9 cellular contexts compared by ENCODE assay signal in the genomic region with DNA sequence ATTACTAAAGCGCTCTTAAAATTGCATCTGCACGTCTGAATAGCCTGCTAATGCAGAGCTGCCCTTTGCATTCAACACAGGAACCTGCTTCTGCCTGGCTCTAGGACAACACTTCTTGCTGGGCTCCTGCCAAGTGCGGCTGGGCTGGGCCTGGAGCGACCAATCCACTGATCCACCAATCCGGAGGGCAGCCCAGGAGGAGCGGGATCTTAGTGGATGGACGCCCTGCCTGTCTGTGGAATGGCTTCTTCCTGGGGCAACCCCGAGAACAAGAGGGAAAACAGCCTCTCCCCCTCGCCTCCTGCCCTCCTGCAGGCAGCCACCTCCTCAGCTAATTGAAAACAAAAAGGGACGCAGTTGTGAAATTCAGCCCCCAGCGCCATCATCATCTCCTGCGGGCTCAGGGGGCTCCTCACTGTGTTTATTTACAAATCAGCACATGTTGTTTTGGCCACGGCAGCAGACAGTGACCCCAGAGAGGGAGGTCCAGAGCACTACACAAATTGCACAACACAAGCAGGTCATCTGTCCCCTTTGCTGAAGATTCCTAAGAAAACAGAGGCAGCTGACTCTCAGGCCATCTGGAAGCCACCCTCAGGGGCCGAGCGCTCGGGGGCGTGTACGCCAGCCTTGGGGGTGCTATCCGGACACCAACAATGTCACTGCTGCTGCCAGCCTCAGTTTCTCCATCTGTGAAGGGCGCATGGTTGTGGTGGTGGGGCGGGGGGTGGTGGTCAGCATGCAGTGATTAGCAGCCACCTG. TPM values are rescaled to one million over a fixed set of nuclear protein-coding genes. Genes with fewer than 3 reads are reported as not detected.
DNase-seq lines count a peak whose midpoint lies in the region; ATAC-seq, FAIRE-seq and TF ChIP-seq lines count a peak whose summit lies in the region.
"Had no signal": no experiment of that assay in that cellular context is flagged by ENCODE, and none has a peak within 500 bp of the region (broad histone marks: within the 10 kb centered on the region; RNA-seq: fewer than 3 reads in every experiment).

No MANE protein-coding gene starts in this region.

- no peaks in the 10 kb centered on the region for H3K9me3 Mint-ChIP-seq in type B pancreatic cell

- TF ChIP-seq CTCF in A549 (IDR thresholded peaks at IDR 0.05) = no peak
- TF ChIP-seq CTCF in type B pancreatic cell (conservative IDR thresholded peaks at IDR 0.05) = no peak

- H3K4me3 Mint-ChIP-seq in type B pancreatic cell = peak overlapping the region; percentile 82

- ATAC-seq in A549 = peak; percentile 89 to 99
- peak; percentile 87 for ATAC-seq in esophagus mucosa

- 40% methylated on average over 14 of the region's 21 CpGs for WGBS in A549 (ENCODE audit: missing lambda C conversion rate)
- 41 to 46% methylated on average over 14 to 20 of the region's 21 CpGs for WGBS in mesodermal cell (ENCODE audit: insufficient coverage in 2 of 2), 2 experiments

- no peaks in the 10 kb centered on the region for H3K9me3 ChIP-seq in A549
- H3K9me3 ChIP-seq in mesodermal cell (ENCODE audit: control insufficient read depth, low read length) = no peaks in the 10 kb centered on the region
- H3K9me3 ChIP-seq: BLaER1 treated with 17β-estradiol and CSF1 and Interleukin-3, amounts not matched to agents 10 nM and 100 nM had no signal

- no peak for TF ChIP-seq POLR2A in A549 (IDR thresholded peaks at IDR 0.05; ENCODE audit: low read length)

- H3K27ac ChIP-seq in A549 = peak overlapping the region; percentile 57 to 74; a peak in 4 of 6 replicates
- peak overlapping the region; percentile 50 for H3K27ac ChIP-seq in mesodermal cell (ENCODE audit: low read depth, low read length, severe bottlenecking)
- H3K27ac ChIP-seq: BLaER1 treated with 17β-estradiol and CSF1 and Interleukin-3, amounts not matched to agents 10 nM and 100 nM had no signal

- no peaks in the 10 kb centered on the region for H3K36me3 ChIP-seq in mesodermal cell (ENCODE audit: control insufficient read depth, insufficient read depth, low read length)
- H3K36me3 ChIP-seq: BLaER1 treated with 17β-estradiol and CSF1 and Interleukin-3, amounts not matched to agents 10 nM and 100 nM had no signal

- H3K4me1 Mint-ChIP-seq in type B pancreatic cell (ENCODE audit: unreplicated experiment) = peaks cover 31% of the 10 kb centered on the region

- H3K4me3 ChIP-seq in A549 = peak overlapping the region; percentile 38
- peak overlapping the region; percentile 9 for H3K4me3 ChIP-seq in mesodermal cell (ENCODE audit: extremely low read depth, insufficient read depth, low read length, poor library complexity, severe bottlenecking)
- H3K4me3 ChIP-seq: BLaER1 treated with 17β-estradiol and CSF1 and Interleukin-3, amounts not matched to agents 10 nM and 100 nM had no signal

- no peak for TF ChIP-seq EP300 in A549 (IDR thresholded peaks at IDR 0.05)

- H3K27me3 Mint-ChIP-seq in type B pancreatic cell = peaks cover 4% of the 10 kb centered on the region

- H3K4me1 ChIP-seq in A549 (no peaks in the 10 kb centered on the region), mesodermal cell (ENCODE audit: control insufficient read depth, insufficient read depth, low read length, poor library complexity, severe bottlenecking) (peaks cover 11% of the 10 kb centered on the region)

- H3K36me3 Mint-ChIP-seq in type B pancreatic cell = no peaks in the 10 kb centered on the region

- FAIRE-seq in A549 (lab: Jason Lieb, UNC) = no peak

- H3K4me2 ChIP-seq in A549 = peak overlapping the region; percentile 82

- TF ChIP-seq RAD21 in A549 (conservative IDR thresholded peaks at IDR 0.05 in 1 of 2, IDR thresholded peaks at IDR 0.05 in 1 of 2) = no peak

- POLR2A ChIA-PET in A549 (lab: Yijun Ruan, JAX) = no interaction called here

- DNase-seq in A549 (ENCODE audit: low read depth in 1 of 2, low spot score in 1 of 2) (peak; percentile 87), LoVo (ENCODE audit: low spot score) (peak; percentile 64), SK-N-DZ (ENCODE audit: low spot score) (peak; percentile 95), type B pancreatic cell (ENCODE audit: extremely low spot score, unreplicated experiment) (peak; percentile 93), T1000 (lab: John Stamatoyannopoulos, UW) (no peak)
- DNase-seq in central memory CD4-positive, alpha-beta T cell = no peak

- CTCF ChIA-PET in A549 (lab: Yijun Ruan, JAX) = interaction anchor here (0.7 kb wide), 1 partner anchor 13 kb away, joined by 3 read pairs; no protein-coding TSS in a partner anchor

- peak overlapping the region; percentile 84 for H3K27ac Mint-ChIP-seq in type B pancreatic cell

TF ChIP-seq in A549, 52 proteins besides CTCF, POLR2A, EP300 and RAD21:
- TF ChIP-seq, protein P1, sequence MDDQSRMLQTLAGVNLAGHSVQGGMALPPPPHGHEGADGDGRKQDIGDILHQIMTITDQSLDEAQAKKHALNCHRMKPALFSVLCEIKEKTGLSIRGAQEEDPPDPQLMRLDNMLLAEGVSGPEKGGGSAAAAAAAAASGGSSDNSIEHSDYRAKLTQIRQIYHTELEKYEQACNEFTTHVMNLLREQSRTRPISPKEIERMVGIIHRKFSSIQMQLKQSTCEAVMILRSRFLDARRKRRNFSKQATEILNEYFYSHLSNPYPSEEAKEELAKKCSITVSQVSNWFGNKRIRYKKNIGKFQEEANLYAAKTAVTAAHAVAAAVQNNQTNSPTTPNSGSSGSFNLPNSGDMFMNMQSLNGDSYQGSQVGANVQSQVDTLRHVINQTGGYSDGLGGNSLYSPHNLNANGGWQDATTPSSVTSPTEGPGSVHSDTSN (IDR thresholded peaks at IDR 0.05) = peak; percentile 93
- 0 out of 4 replicates have a peak, but pooled peaks of 1 of the 2 experiments have one; percentile 13 for TF ChIP-seq CEBPB (IDR thresholded peaks at IDR 0.05)
- TF ChIP-seq MAZ (IDR thresholded peaks at IDR 0.05; ENCODE audit: borderline replicate concordance, low read depth, low read length) = no peak

RNA-seq across cellular contexts. Expression of a gene that starts 57.3 kb away (rescaled TPM):
- polyA plus RNA-seq in A549 (2011; rRNA removed) = 0.16 TPM in 1 of 2 replicates, not detected in the other
- 0.73 and 0.94 TPM in 2 replicates for polyA plus RNA-seq in A549 (2012; cell fraction: cytosol; rRNA removed)
- polyA plus RNA-seq in A549 (2012; cell fraction: nucleus; rRNA removed) = 1.2 and 1.4 TPM in 2 replicates
- 0.09 to 0.17 TPM (median 0.15 TPM) in 3 replicates for polyA plus RNA-seq in A549 (2017; fragmentation: RNase III; extraction: RNeasy Plus Mini Kit Qiagen cat#74134 plus additional on column Dnase treatment)
- not detected in 2 replicates for polyA minus RNA-seq in A549 (2011; rRNA and poly(A)+ RNA removed)
- polyA plus RNA-seq in SK-N-DZ (2014; cell fraction: cytosol; rRNA removed) = 11.1 and 13.4 TPM in 2 replicates
- polyA plus RNA-seq in SK-N-DZ (2014; cell fraction: nucleus; rRNA removed) = 12.8 and 20.6 TPM in 2 replicates
- total RNA-seq in esophagus mucosa = 1.6 TPM
- 3.5 TPM for polyA plus RNA-seq in mesodermal cell (2013, experiment 1 of 2)
- 5.6 TPM for polyA plus RNA-seq in mesodermal cell (2013, experiment 2 of 2)
- total RNA-seq in type B pancreatic cell (ENCODE audit: low replicate concordance) = 10.9 and 12.2 TPM in 2 replicates

Comparison
In these comparisons a context has a peak if more than half of its experiments do, and no peak if none do; other contexts are left out.
1. DNase-seq: peak in A549 (2 of 2), LoVo (single experiment), SK-N-DZ (single experiment) and type B pancreatic cell (single experiment); none in T1000 (single experiment) and central memory CD4-positive, alpha-beta T cell (single experiment).